Comparison of ENCODE assay signal across 1 cellular context in the genomic region with DNA sequence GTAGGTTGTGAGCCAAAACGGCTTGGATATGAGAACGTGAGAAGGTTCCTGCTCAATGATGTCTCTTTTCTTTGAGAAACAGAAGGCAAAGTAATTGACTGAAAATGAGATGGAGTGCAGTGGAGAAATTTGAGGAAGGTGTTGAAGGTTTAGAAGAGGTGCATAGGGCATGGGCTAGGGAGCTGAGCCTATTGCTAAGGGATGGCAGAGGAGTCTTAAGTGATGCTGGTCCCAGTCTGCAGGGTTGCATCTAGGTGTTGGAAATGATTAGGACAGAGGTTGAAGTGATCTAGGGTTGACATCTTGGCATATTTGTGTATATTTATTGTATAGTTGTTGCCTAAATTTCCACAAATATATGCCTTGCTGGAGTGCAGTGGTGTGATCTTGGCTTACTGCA.
TF ChIP-seq lines count a peak whose summit lies in the region.

No MANE protein-coding gene starts in this region.

TF ChIP-seq in A549, 52 proteins besides CTCF, POLR2A, EP300 and RAD21:
- TF ChIP-seq CHD2 (IDR thresholded peaks at IDR 0.05; ENCODE audit: low read length, partially characterized antibody) (no peak), EHF (CRISPR knock-in tag; IDR thresholded peaks at IDR 0.05) (no peak), JUNB (IDR thresholded peaks at IDR 0.05) (no peak), MAZ (IDR thresholded peaks at IDR 0.05; ENCODE audit: borderline replicate concordance, low read depth, low read length) (no peak), TP53 (CRISPR knock-in tag; IDR thresholded peaks at IDR 0.05) (no peak), HOXB5 (CRISPR knock-in tag; IDR thresholded peaks at IDR 0.05) (no peak), MAX (IDR thresholded peaks at IDR 0.05) (no peak)
- TF ChIP-seq, protein P1, sequence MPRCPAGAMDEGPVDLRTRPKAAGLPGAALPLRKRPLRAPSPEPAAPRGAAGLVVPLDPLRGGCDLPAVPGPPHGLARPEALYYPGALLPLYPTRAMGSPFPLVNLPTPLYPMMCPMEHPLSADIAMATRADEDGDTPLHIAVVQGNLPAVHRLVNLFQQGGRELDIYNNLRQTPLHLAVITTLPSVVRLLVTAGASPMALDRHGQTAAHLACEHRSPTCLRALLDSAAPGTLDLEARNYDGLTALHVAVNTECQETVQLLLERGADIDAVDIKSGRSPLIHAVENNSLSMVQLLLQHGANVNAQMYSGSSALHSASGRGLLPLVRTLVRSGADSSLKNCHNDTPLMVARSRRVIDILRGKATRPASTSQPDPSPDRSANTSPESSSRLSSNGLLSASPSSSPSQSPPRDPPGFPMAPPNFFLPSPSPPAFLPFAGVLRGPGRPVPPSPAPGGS (IDR thresholded peaks at IDR 0.05), result no peak
- TF ChIP-seq, protein P2, sequence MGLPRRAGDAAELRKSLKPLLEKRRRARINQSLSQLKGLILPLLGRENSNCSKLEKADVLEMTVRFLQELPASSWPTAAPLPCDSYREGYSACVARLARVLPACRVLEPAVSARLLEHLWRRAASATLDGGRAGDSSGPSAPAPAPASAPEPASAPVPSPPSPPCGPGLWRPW (IDR thresholded peaks at IDR 0.05), result no peak
TF ChIP-seq in A549: peak in this region for 0.
